ENCODE assay signal across 24 cellular contexts in the genomic region with DNA sequence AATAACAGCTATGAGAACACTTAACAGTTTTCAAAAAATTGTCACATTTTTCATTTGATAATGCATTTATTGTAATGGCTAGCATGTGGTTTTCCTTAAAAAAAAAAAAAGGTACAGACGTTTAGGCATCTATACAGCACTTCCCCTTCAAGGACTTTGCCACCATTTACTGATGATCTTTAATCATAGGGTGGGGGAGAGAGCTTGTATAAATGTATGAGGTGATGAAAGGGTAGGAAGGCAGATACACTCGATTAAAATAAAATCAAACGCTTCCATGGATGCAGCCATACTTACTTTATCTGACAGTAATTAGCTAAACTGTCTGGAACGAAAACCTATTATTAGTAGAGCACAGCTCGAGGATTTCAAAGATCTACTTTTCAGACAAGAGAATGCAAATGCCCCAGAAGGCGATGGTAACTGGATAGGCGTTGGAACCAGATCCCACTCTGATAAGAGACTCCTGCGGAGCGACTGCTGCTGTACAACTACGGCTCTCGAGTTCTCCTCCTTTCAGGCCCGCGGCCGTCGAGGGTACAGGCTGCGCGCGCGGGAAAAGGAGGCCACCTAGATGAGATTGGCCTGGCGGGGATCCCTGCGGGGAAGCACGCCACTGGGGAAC. TPM values are rescaled to one million over a fixed set of nuclear protein-coding genes. Genes with fewer than 3 reads are reported as not detected.
DNase-seq lines count a peak whose midpoint lies in the region; ATAC-seq and TF ChIP-seq lines count a peak whose summit lies in the region.
"Had no signal": no experiment of that assay in that cellular context is flagged by ENCODE, and none has a peak within 500 bp of the region (broad histone marks: within the 10 kb centered on the region; RNA-seq: fewer than 3 reads in every experiment).

No MANE protein-coding gene starts in this region.

- H3K27me3 Mint-ChIP-seq in osteocyte (ENCODE audit: unreplicated experiment), result peaks cover 99% of the 10 kb centered on the region

- WGBS in esophagus squamous epithelium, 2 donors, result 27 to 38% methylated on average over 12 to 22 of the region's 22 CpGs

- H3K27ac ChIP-seq in Peyer's patch, result peak overlapping the region; percentile 70 to 92 (median 80)
- H3K27ac ChIP-seq in esophagus squamous epithelium, result peak overlapping the region; percentile 0 to 46 (median 28)
- no peak overlapping the region for H3K27ac ChIP-seq in left ventricle myocardium inferior (replicated peaks)
- H3K27ac ChIP-seq: A549, brain microvascular endothelial cell, heart right ventricle, psoas muscle had no signal

- H3K9me3 ChIP-seq in Peyer's patch, result no peaks in the 10 kb centered on the region
- H3K9me3 ChIP-seq in esophagus squamous epithelium, result no peaks in the 10 kb centered on the region
- no peaks in the 10 kb centered on the region for H3K9me3 ChIP-seq in left ventricle myocardium inferior (replicated peaks)
- H3K9me3 ChIP-seq: A549, heart right ventricle, mucosa of descending colon, psoas muscle had no signal

- no peak for TF ChIP-seq POLR2A in Peyer's patch (IDR thresholded peaks at IDR 0.05)
- TF ChIP-seq POLR2A in esophagus squamous epithelium (IDR thresholded peaks at IDR 0.05), result no peak

- H3K36me3 ChIP-seq in Peyer's patch (no peaks in the 10 kb centered on the region), esophagus squamous epithelium (no peaks in the 10 kb centered on the region), left ventricle myocardium inferior (no peaks in the 10 kb centered on the region)
- H3K36me3 ChIP-seq: brain microvascular endothelial cell, heart right ventricle had no signal

- peaks cover 18% of the 10 kb centered on the region for H3K4me1 Mint-ChIP-seq in osteocyte (ENCODE audit: unreplicated experiment)

- H3K4me3 Mint-ChIP-seq in osteocyte (ENCODE audit: unreplicated experiment), result no peak overlapping the region

- intact Hi-C loops in esophagus squamous epithelium (cut with DNase I), result no loop called here
- intact Hi-C loops in left ventricle myocardium inferior (cut with micrococcal nuclease), result no loop called here

- peak; percentile 35 for DNase-seq in NCI-H2227 treated with DMSO at 0.1 percent for 48 hours (lab: John Stamatoyannopoulos, UW)
- no peak for DNase-seq in NCI-H2227 (lab: John Stamatoyannopoulos, UW; ENCODE audit: unreplicated experiment)
- no peak for DNase-seq in Peyer's patch
- no peak for DNase-seq in esophagus squamous epithelium (lab: John Stamatoyannopoulos, UW)
- peak; percentile 82 for DNase-seq in osteocyte (ENCODE audit: extremely low spot score, unreplicated experiment)
- no peak for DNase-seq in left ventricle myocardium inferior
- DNase-seq in RKO (ENCODE audit: low spot score), result no peak
- DNase-seq: activated naive CD4-positive, alpha-beta T cell treated with Interleukin-2 at 50 U/mL for 16 hours; brain microvascular endothelial cell; CD4-positive, CD25-positive, alpha-beta regulatory T cell; EL; GOT3; heart right ventricle; Kasumi-1; kidney glomerular epithelial cell; mucosa of descending colon; NCI-H1105 treated with DMSO at 0.1 percent for 48 hours; NCI-H345; psoas muscle; SHP77 treated with DMSO at 0.1 percent for 48 hours had no signal

- H3K9me3 Mint-ChIP-seq in osteocyte (ENCODE audit: unreplicated experiment), result no peaks in the 10 kb centered on the region

- no peak for ATAC-seq in GM18498 (IDR thresholded peaks at IDR 0.05; ENCODE audit: unreplicated experiment)
- ATAC-seq: A549; activated CD4-positive, CD25-positive, alpha-beta regulatory T cell treated with anti-CD3 and anti-CD28 coated beads, Interleukin-2, amount 50 U/mL, for 24 hours; heart right ventricle; mucosa of descending colon had no signal

- peaks cover under 1% of the 10 kb centered on the region for H3K36me3 Mint-ChIP-seq in osteocyte (ENCODE audit: unreplicated experiment)
- H3K36me3 Mint-ChIP-seq: CD4-positive, CD25-positive, alpha-beta regulatory T cell had no signal

- H3K27ac Mint-ChIP-seq in osteocyte (ENCODE audit: unreplicated experiment), result no peak overlapping the region

- peaks cover 0 to 7% of the 10 kb centered on the region in 2 donors for H3K27me3 ChIP-seq in Peyer's patch
- peaks cover 18 to 100% (median 63%) of the 10 kb centered on the region in 4 donors for H3K27me3 ChIP-seq in esophagus squamous epithelium
- H3K27me3 ChIP-seq in left ventricle myocardium inferior (ENCODE audit: low read depth), result peaks cover 100% of the 10 kb centered on the region

- TF ChIP-seq CTCF in Peyer's patch (IDR thresholded peaks at IDR 0.05), result no peak
- no peak for TF ChIP-seq CTCF in esophagus squamous epithelium (IDR thresholded peaks at IDR 0.05)
- no peak for TF ChIP-seq CTCF in osteocyte (IDR thresholded peaks at IDR 0.05)
- no peak for TF ChIP-seq CTCF in left ventricle myocardium inferior (IDR thresholded peaks at IDR 0.05; ENCODE audit: borderline replicate concordance)

- H3K4me1 ChIP-seq in Peyer's patch (peaks cover 0 to 21% (median 0%) of the 10 kb centered on the region in 4 donors), esophagus squamous epithelium (peaks cover 13 to 47% (median 13%) of the 10 kb centered on the region in 3 donors), left ventricle myocardium inferior (peaks cover 37% of the 10 kb centered on the region)

- H3K4me3 ChIP-seq in Peyer's patch, result peak overlapping the region; percentile 34 to 59 (median 48)
- H3K4me3 ChIP-seq in esophagus squamous epithelium, result peak overlapping the region in 1 of 4 donors; percentile 24
- H3K4me3 ChIP-seq in left ventricle myocardium inferior, result no peak overlapping the region
- H3K4me3 ChIP-seq: A549, heart right ventricle, mucosa of descending colon, psoas muscle had no signal

RNA-seq across cellular contexts. Expression of gene NKX2-3, which starts 3.1 kb away (rescaled TPM):
- 10 to 100 TPM in 2 of 4 donors, 1 to 10 TPM in 2; 4.9 to 19.0 (median 8.7) TPM for total RNA-seq in Peyer's patch
- under 1 TPM in 2 of 4 donors, not detected in 2; 0.19 to 0.40 TPM for total RNA-seq in esophagus squamous epithelium
- total RNA-seq in osteocyte, result not detected in 2 replicates
- not detected for total RNA-seq in left ventricle myocardium inferior
- total RNA-seq: CD4-positive, CD25-positive, alpha-beta regulatory T cell; heart right ventricle; psoas muscle; subcutaneous adipose tissue had no signal

Comparison
In these comparisons a context has a peak if more than half of its experiments do, and no peak if none do; other contexts are left out.
1. DNase-seq: peak in NCI-H2227 treated with DMSO at 0.1 percent for 48 hours (single experiment) and osteocyte (single experiment); none in NCI-H2227 (single experiment), Peyer's patch (0 of 3), esophagus squamous epithelium (single experiment), left ventricle myocardium inferior (single experiment) and RKO (single experiment).